9 cellular contexts compared by ENCODE assay signal in the genomic region with DNA sequence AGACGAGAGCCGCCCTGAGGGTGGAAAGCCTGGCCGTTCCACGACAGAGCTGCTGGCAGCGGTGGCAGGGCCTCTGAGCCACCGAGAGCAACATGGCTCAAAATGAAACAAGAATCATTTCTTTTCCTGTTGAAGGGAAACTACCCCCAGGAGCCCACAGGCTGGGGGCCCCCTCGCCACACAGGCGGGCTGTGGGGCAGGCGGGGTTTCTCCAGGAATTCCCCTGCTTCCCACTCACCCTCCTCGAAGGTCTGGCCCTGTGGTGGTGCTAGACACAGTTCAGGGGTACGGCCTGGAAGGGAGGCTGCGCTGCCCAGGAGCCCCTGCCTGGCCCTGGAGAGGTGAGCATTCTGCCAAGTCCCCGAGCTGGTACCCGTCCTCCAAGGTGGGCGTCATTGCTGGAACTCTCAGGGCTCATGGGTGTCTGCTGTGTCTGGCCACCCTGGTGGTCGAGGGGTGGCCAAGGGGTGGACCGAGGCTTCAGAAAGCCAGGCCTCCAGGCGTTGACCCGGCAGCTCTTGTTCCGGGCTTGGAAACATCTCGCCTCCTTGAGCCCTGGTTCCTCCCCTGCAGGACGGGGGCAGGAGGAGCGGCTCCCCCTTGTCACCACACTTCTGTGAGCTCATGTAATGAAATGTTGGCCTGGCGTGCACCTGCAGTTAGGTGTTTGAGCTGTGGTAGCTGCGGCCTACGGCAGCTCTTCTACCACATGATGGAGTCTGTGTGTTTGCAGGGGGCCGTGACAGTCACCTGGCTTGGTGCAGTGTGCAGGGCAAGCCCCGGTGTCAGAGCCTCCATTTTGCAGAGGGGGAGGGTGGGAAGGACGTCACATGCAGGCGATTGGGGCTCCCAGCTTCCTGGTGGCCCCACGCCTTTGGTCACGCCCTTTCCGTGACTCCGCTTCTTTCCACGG.
A peak's percentile ranks its signal among the peaks of the same experiment; 100 is the strongest.
DNase-seq lines count a peak whose midpoint lies in the region; ATAC-seq and TF ChIP-seq lines count a peak whose summit lies in the region.
"Had no signal": no experiment of that assay in that cellular context is flagged by ENCODE, and none has a peak within 500 bp of the region (broad histone marks: within the 10 kb centered on the region; RNA-seq: fewer than 3 reads in every experiment).

No MANE protein-coding gene starts in this region.

- ATAC-seq in GM18907 (IDR thresholded peaks at IDR 0.05; ENCODE audit: unreplicated experiment): peak; percentile 46
- ATAC-seq in HG03066 (IDR thresholded peaks at IDR 0.05; ENCODE audit: low read depth, unreplicated experiment): peak; percentile 42

- no peak for TF ChIP-seq CTCF in osteocyte (IDR thresholded peaks at IDR 0.05)

- H3K27me3 Mint-ChIP-seq in osteocyte (ENCODE audit: unreplicated experiment): no peaks in the 10 kb centered on the region

- H3K4me1 Mint-ChIP-seq in osteocyte (ENCODE audit: unreplicated experiment): peaks cover 47% of the 10 kb centered on the region

- peak; percentile 59 for DNase-seq in activated CD8-positive, alpha-beta memory T cell treated with anti-CD3 and anti-CD28 coated beads, Interleukin-2, amount 50 U/mL, for 1 hour (ENCODE audit: extremely low read depth)
- DNase-seq in osteocyte (ENCODE audit: extremely low spot score, unreplicated experiment) (no peak), dermis blood vessel endothelial cell (no peak), ecto neural progenitor cell (ENCODE audit: low spot score) (no peak), UCSD-AML1 (lab: John Stamatoyannopoulos, UW; ENCODE audit: unreplicated experiment) (no peak), HPDE6-E6E7 (ENCODE audit: extremely low spot score) (no peak)
- DNase-seq: IMR-90 had no signal

- no peak overlapping the region for H3K4me3 Mint-ChIP-seq in osteocyte (ENCODE audit: unreplicated experiment)

- no peaks in the 10 kb centered on the region for H3K36me3 Mint-ChIP-seq in osteocyte (ENCODE audit: unreplicated experiment)

- H3K27ac Mint-ChIP-seq in osteocyte (ENCODE audit: unreplicated experiment): peak overlapping the region; percentile 47

- H3K9me3 Mint-ChIP-seq in osteocyte (ENCODE audit: unreplicated experiment): no peaks in the 10 kb centered on the region
